Comparison of ENCODE assay signal across 8 cellular contexts in the genomic region with DNA sequence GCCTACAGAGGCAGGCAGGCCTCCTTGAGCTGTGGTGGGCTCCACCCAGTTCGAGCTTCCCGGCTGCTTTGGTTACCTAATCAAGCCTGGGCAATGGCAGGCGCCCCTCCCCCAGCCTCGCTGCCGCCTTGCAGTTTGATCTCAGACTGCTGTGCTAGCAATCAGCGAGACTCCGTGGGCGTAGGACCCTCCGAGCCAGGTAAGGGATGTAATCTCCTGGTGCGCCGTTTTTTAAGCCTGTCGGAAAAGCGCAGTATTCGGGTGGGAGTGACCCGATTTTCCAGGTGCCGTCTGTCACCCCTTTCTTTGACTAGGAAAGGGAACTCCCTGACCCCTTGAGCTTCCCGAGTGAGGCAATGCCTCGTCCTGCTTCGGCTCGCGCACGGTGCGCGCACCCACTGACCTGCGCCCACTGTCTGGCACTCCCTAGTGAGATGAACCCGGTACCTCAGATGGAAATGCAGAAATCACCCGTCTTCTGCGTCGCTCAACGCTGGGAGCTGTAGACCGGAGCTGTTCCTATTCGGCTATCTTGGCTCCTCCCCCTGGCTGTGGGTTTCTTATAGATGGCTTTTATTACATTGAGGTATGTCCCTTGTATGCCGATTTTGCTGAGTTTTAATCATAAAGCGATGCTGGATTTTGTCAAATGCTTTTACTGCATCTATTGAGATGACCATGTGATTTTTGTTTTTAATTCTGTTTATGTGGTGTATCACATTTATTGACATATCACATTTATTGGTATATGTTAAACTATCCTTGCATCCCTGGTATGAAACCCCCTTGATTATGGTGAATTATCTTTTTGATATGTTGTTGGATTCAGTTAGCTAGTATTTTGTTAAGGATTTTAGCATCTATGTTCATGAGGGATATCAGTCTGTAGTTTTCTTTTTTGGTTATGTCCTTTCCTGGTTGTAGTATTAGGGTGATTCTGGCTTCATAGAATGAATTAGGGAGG. TPM values are rescaled to one million over a fixed set of nuclear protein-coding genes. Genes with fewer than 3 reads are reported as not detected.
DNase-seq lines count a peak whose midpoint lies in the region; ATAC-seq and TF ChIP-seq lines count a peak whose summit lies in the region.
"Not testable (repeated sequence)": the region's sequence is repeated elsewhere in the genome, so short reads cannot be mapped to it uniquely, and the experiment has no call there.

No MANE protein-coding gene starts in this region.

- ATAC-seq in Right ventricle myocardium inferior: not testable (repeated sequence)
- ATAC-seq in natural killer cell treated with Interleukin-12 subunit alpha and Interleukin-12 subunit beta and Interleukin-15 and Interleukin-18, amount 100 ng/mL, for 72 hours: peak; percentile 57 to 61

- H2AFZ ChIP-seq in OCI-LY7 (ENCODE audit: low read length): peak overlapping the region; percentile 59

- POLR2A ChIA-PET in OCI-LY7 (lab: Charles Lee): interaction anchor here (0.8 to 1.6 kb wide), 3 partner anchors 15 to 47 kb away, joined by 3 to 5 read pairs (median 3); no protein-coding TSS in a partner anchor
- POLR2A ChIA-PET in activated CD4-positive, alpha-beta memory T cell treated with anti-CD3 and anti-CD28 coated beads for 36 hours (lab: Charles Lee): interaction anchor here (1.2 to 1.4 kb wide), 2 partner anchors 122 to 124 kb away, joined by 3 to 4 read pairs; partner anchors contain the start of genes ARSG and SLC16A6

- H3K36me3 Mint-ChIP-seq in activated CD4-positive, alpha-beta memory T cell treated with anti-CD3 and anti-CD28 coated beads for 36 hours: not testable (repeated sequence)
- peaks cover 12% of the 10 kb centered on the region for H3K36me3 Mint-ChIP-seq in natural killer cell treated with Interleukin-12 subunit alpha and Interleukin-12 subunit beta and Interleukin-15 and Interleukin-18, amount 100 ng/mL, for 72 hours

- H3K9me3 Mint-ChIP-seq in activated CD4-positive, alpha-beta memory T cell treated with anti-CD3 and anti-CD28 coated beads for 36 hours: peaks cover 18% of the 10 kb centered on the region
- H3K9me3 Mint-ChIP-seq in natural killer cell treated with Interleukin-12 subunit alpha and Interleukin-12 subunit beta and Interleukin-15 and Interleukin-18, amount 100 ng/mL, for 72 hours: not testable (repeated sequence)

- H3K9me2 ChIP-seq in OCI-LY7 (ENCODE audit: insufficient read depth, low read length): not testable (repeated sequence)

- peak overlapping the region; percentile 29 for H3K27ac ChIP-seq in KOPT-K1 (ENCODE audit: low read depth, low read length, poor library complexity, severe bottlenecking)
- H3K27ac ChIP-seq in OCI-LY7 (ENCODE audit: low read depth, low read length, poor library complexity, severe bottlenecking): not testable (repeated sequence)

- peak; percentile 56 for DNase-seq in CD1c-positive myeloid dendritic cell (ENCODE audit: extremely low spot score)
- DNase-seq in OCI-LY7 (ENCODE audit: low spot score): peak; percentile 74
- peak; percentile 79 for DNase-seq in activated CD4-positive, alpha-beta memory T cell treated with anti-CD3 and anti-CD28 coated beads for 36 hours
- peak; percentile 14 for DNase-seq in astrocyte of the spinal cord (ENCODE audit: low read depth, low spot score)
- peak; percentile 79 for DNase-seq in Right ventricle myocardium inferior (ENCODE audit: missing footprints)
- DNase-seq in natural killer cell treated with Interleukin-12 subunit alpha and Interleukin-12 subunit beta and Interleukin-15 and Interleukin-18, amount 100 ng/mL, for 72 hours (ENCODE audit: low spot score): peak; percentile 65
- DNase-seq in stimulated activated CD4-positive, alpha-beta T cell treated with anti-CD3 and anti-CD28 coated beads, TNF-alpha, amount 100 ng/mL, for 4 hours (ENCODE audit: low read depth in 3 of 3): peak in 2 of 3 experiments; percentile 32 to 35

- H4K20me1 ChIP-seq in OCI-LY7 (ENCODE audit: insufficient read depth, low read length): not testable (repeated sequence)

- H3K4me3 Mint-ChIP-seq in activated CD4-positive, alpha-beta memory T cell treated with anti-CD3 and anti-CD28 coated beads for 36 hours: peak overlapping the region; percentile 91
- H3K4me3 Mint-ChIP-seq in natural killer cell treated with Interleukin-12 subunit alpha and Interleukin-12 subunit beta and Interleukin-15 and Interleukin-18, amount 100 ng/mL, for 72 hours: peak overlapping the region; percentile 91

- intact Hi-C loops in OCI-LY7 (cut with micrococcal nuclease; ENCODE audit: unreplicated experiment); activated CD4-positive, alpha-beta memory T cell treated with anti-CD3 and anti-CD28 coated beads for 36 hours (cut with micrococcal nuclease); Right ventricle myocardium inferior (cut with DNase I): not testable (repeated sequence)

- BruUV-seq in OCI-LY7 (replicated peaks; lab: Mats Ljungman, UMichigan): not testable (repeated sequence)

- CTCF ChIA-PET in OCI-LY7 (lab: Charles Lee; ENCODE audit: unreplicated experiment): interaction anchor here (0.7 kb wide), 1 partner anchor 15 kb away, joined by 3 read pairs; no protein-coding TSS in a partner anchor
- CTCF ChIA-PET in activated CD4-positive, alpha-beta memory T cell treated with anti-CD3 and anti-CD28 coated beads for 36 hours (lab: Charles Lee): interaction anchor here (1.0 to 1.3 kb wide), 5 partner anchors 15 to 214 kb away, joined by 3 to 5 read pairs (median 3); no protein-coding TSS in a partner anchor

- H3K4me1 Mint-ChIP-seq in activated CD4-positive, alpha-beta memory T cell treated with anti-CD3 and anti-CD28 coated beads for 36 hours (ENCODE audit: low read depth): peaks cover 19% of the 10 kb centered on the region
- peaks cover 17 to 20% of the 10 kb centered on the region in 2 donors for H3K4me1 Mint-ChIP-seq in natural killer cell treated with Interleukin-12 subunit alpha and Interleukin-12 subunit beta and Interleukin-15 and Interleukin-18, amount 100 ng/mL, for 72 hours (ENCODE audit: low read depth in 2 of 2)

- peak overlapping the region; percentile 85 for H3K27ac Mint-ChIP-seq in activated CD4-positive, alpha-beta memory T cell treated with anti-CD3 and anti-CD28 coated beads for 36 hours
- H3K27ac Mint-ChIP-seq in natural killer cell treated with Interleukin-12 subunit alpha and Interleukin-12 subunit beta and Interleukin-15 and Interleukin-18, amount 100 ng/mL, for 72 hours: peak overlapping the region; percentile 47 to 58

- H3K4me3 ChIP-seq in OCI-LY7 (ENCODE audit: low read depth, low read length, poor library complexity, severe bottlenecking) (peak overlapping the region; percentile 57), astrocyte of the spinal cord (ENCODE audit: low read depth, low read length) (peak overlapping the region; percentile 32)

- H3K9me3 ChIP-seq in KOPT-K1 (ENCODE audit: insufficient read depth, low read length, poor library complexity, severe bottlenecking) (peaks cover 20% of the 10 kb centered on the region), OCI-LY7 (ENCODE audit: low read length) (peaks cover 16% of the 10 kb centered on the region; the same call in 1 of the 2 replicates)

- not testable (repeated sequence) for H3K27me3 Mint-ChIP-seq in activated CD4-positive, alpha-beta memory T cell treated with anti-CD3 and anti-CD28 coated beads for 36 hours; natural killer cell treated with Interleukin-12 subunit alpha and Interleukin-12 subunit beta and Interleukin-15 and Interleukin-18, amount 100 ng/mL, for 72 hours

- H3K4me1 ChIP-seq in OCI-LY7 (ENCODE audit: insufficient read depth, low read length, poor library complexity, severe bottlenecking): not testable (repeated sequence)

- peak overlapping the region; percentile 64 for H3K4me2 ChIP-seq in OCI-LY7 (ENCODE audit: low read length)

- TF ChIP-seq CTCF in OCI-LY7 (conservative IDR thresholded peaks at IDR 0.05; ENCODE audit: low read length); astrocyte of the spinal cord (IDR thresholded peaks at IDR 0.05; ENCODE audit: low read depth, low read length): not testable (repeated sequence)

- in situ Hi-C loops in astrocyte of the spinal cord (cut with HindIII; ENCODE audit: low sequenced_read_pairs): not testable (repeated sequence)

- H3K79me2 ChIP-seq in OCI-LY7 (ENCODE audit: insufficient read depth, low read depth, low read length): not testable (repeated sequence)

- not testable (repeated sequence) for H3K36me3 ChIP-seq in KOPT-K1 (ENCODE audit: insufficient read depth, low read length); OCI-LY7 (ENCODE audit: insufficient read depth, low read length)

RNA-seq across cellular contexts. Expression of gene WIPI1, which starts 43.4 kb away (rescaled TPM):
- 31.7 and 34.4 TPM in 2 replicates for total RNA-seq in OCI-LY7 (2014; rRNA removed; shearing (Covaris generic))
- total RNA-seq in OCI-LY7 (2022) (43.5 and 59.2 TPM in 2 replicates), Right ventricle myocardium inferior (62.8 TPM)
- 10 to 100 TPM; 27.3 to 27.5 TPM for total RNA-seq in activated CD4-positive, alpha-beta memory T cell treated with anti-CD3 and anti-CD28 coated beads for 36 hours
- total RNA-seq in natural killer cell treated with Interleukin-12 subunit alpha and Interleukin-12 subunit beta and Interleukin-15 and Interleukin-18, amount 100 ng/mL, for 72 hours: 10 to 100 TPM; 26.5 to 39.1 TPM

Comparison
In these comparisons a context has a peak if more than half of its experiments do, and no peak if none do; other contexts are left out.
1. DNase-seq: peak in every context shown above with its lines; median percentile 79 in activated CD4-positive, alpha-beta memory T cell treated with anti-CD3 and anti-CD28 coated beads for 36 hours; 79 in Right ventricle myocardium inferior; 74 in OCI-LY7; 65 in natural killer cell treated with Interleukin-12 subunit alpha and Interleukin-12 subunit beta and Interleukin-15 and Interleukin-18, amount 100 ng/mL, for 72 hours; 56 in CD1c-positive myeloid dendritic cell; 34 in stimulated activated CD4-positive, alpha-beta T cell treated with anti-CD3 and anti-CD28 coated beads, TNF-alpha, amount 100 ng/mL, for 4 hours; 14 in astrocyte of the spinal cord.